ENCODE assay signal across 28 cellular contexts in genomic region chr3:112874725-112875124, GRCh38. TPM values are rescaled to one million over a fixed set of nuclear protein-coding genes. Genes with fewer than 3 reads are reported as not detected.
DNase-seq lines count a peak whose midpoint lies in the region; ATAC-seq, FAIRE-seq and TF ChIP-seq lines count a peak whose summit lies in the region.
"Had no signal": no experiment of that assay in that cellular context is flagged by ENCODE, and none has a peak within 500 bp of the region (broad histone marks: within the 10 kb centered on the region; RNA-seq: fewer than 3 reads in every experiment).

No MANE protein-coding gene starts in this region.

- DNase-seq in GM12878 (ENCODE audit: low read depth, low spot score), result no peak
- no peak for DNase-seq in frontal cortex (ENCODE audit: low spot score in 2 of 2)
- DNase-seq: activated CD4-positive, alpha-beta T cell treated with anti-CD3 and anti-CD28 coated beads for 4 hours; activated naive CD4-positive, alpha-beta T cell treated with anti-CD3 and anti-CD28 coated beads, Interleukin-2, amount 50 U/mL, for 16 hours; anterior cingulate cortex; CD4-positive, alpha-beta T cell; GDM1; NCI-H1048; NCI-H2029; NCI-H446; PC-9; SIG-M5 had no signal

- no peaks in the 10 kb centered on the region for H3K36me3 ChIP-seq in GM12878 (ENCODE audit: control insufficient read depth in 2 of 2, insufficient read depth in 2 of 2, low read length in 1 of 2)
- H3K36me3 ChIP-seq: suprapubic skin had no signal

- SMC1A ChIA-PET in GM12878 (lab: Charles Lee; ENCODE audit: uncharacterized antibody, unreplicated experiment), result no interaction called here

- TF ChIP-seq EP300 in GM12878 (IDR thresholded peaks at IDR 0.05; ENCODE audit: borderline replicate concordance in 1 of 2, control insufficient read depth in 1 of 2, low read depth in 2 of 2, low read length in 2 of 2), result no peak

- H3K4me3 ChIP-seq in GM12878, result peak overlapping the region; percentile 46; the same call in 1 of the 2 replicates
- H3K4me3 ChIP-seq: PC-9, suprapubic skin had no signal

- H3K27ac ChIP-seq in GM12878 (ENCODE audit: control insufficient read depth, insufficient read depth), result peak overlapping the region; percentile 56; the same call in 1 of the 2 replicates
- H3K27ac ChIP-seq: PC-9, suprapubic skin had no signal

- peak overlapping the region; percentile 52 for H3K4me2 ChIP-seq in GM12878 (ENCODE audit: control insufficient read depth, insufficient read depth)
- H3K4me2 ChIP-seq: PC-9 had no signal

- TF ChIP-seq CTCF in GM12878 (IDR thresholded peaks at IDR 0.05 in 2 of 3, conservative IDR thresholded peaks at IDR 0.05 in 1 of 3; ENCODE audit: control insufficient read depth in 2 of 3, extremely low read depth in 1 of 3, insufficient read depth in 1 of 3, low read depth in 3 of 3, low read length in 3 of 3), result no peak

- TF ChIP-seq POLR2A in GM12878 (IDR thresholded peaks at IDR 0.05; ENCODE audit: low read depth, low read length), result no peak

- FAIRE-seq in GM12878 (lab: Jason Lieb, UNC) (peak; percentile 78), frontal cortex (lab: Jason Lieb, UNC) (no peak)
- FAIRE-seq: endometrium, keratinocyte had no signal

- intact Hi-C loops in GM12878 (cut with micrococcal nuclease; ENCODE audit: unreplicated experiment), result loop anchor here (5.0 kb wide), 2 partner anchors 98 to 197 kb away; no protein-coding TSS in a partner anchor

- no peaks in the 10 kb centered on the region for H3K79me2 ChIP-seq in GM12878 (ENCODE audit: control insufficient read depth, insufficient read depth, low read length)

- peak; percentile 55 for ATAC-seq in GM18498 (IDR thresholded peaks at IDR 0.05; ENCODE audit: unreplicated experiment)
- peak; percentile 47 for ATAC-seq in GM19452 (IDR thresholded peaks at IDR 0.05; ENCODE audit: unreplicated experiment)
- ATAC-seq in HG03175 (IDR thresholded peaks at IDR 0.05; ENCODE audit: unreplicated experiment), result peak; percentile 65
- peak; percentile 74 for ATAC-seq in GM12878
- no peak for ATAC-seq in GM18907 (IDR thresholded peaks at IDR 0.05; ENCODE audit: unreplicated experiment)
- no peak for ATAC-seq in HG02759 (IDR thresholded peaks at IDR 0.05; ENCODE audit: unreplicated experiment)

- peaks cover 3% of the 10 kb centered on the region for H3K9me3 ChIP-seq in GM12878 (replicated peaks; ENCODE audit: control insufficient read depth, insufficient read depth, low read length)

- POLR2A ChIA-PET in GM12878 (lab: Charles Lee), result interaction anchor here (0.8 to 2.3 kb wide), 2 partner anchors 9 to 33 kb away, joined by 3 to 6 read pairs; no protein-coding TSS in a partner anchor

- CTCF ChIA-PET in GM12878 (lab: Yijun Ruan, JAX), result interaction anchor here (0.9 kb wide), 1 partner anchor 140 kb away, joined by 3 read pairs; no protein-coding TSS in a partner anchor

- no peak for TF ChIP-seq RAD21 in GM12878 (IDR thresholded peaks at IDR 0.05; ENCODE audit: insufficient read depth, low read depth, low read length)

- peak overlapping the region; percentile 56; the same call in 1 of the 2 replicates for H2AFZ ChIP-seq in GM12878 (ENCODE audit: control insufficient read depth, low read depth, low read length)
- H2AFZ ChIP-seq: PC-9 had no signal

- RAD21 ChIA-PET in GM12878 (lab: Charles Lee; ENCODE audit: unreplicated experiment), result interaction anchor here (1.2 kb wide), 1 partner anchor 22 kb away, joined by 3 read pairs; no protein-coding TSS in a partner anchor

- in situ Hi-C loops in GM12878 (cut with MboI), result no loop called here

- no peaks in the 10 kb centered on the region for H4K20me1 ChIP-seq in GM12878 (ENCODE audit: control insufficient read depth, insufficient read depth)

- peak overlapping the region; percentile 36; the same call in 1 of the 2 replicates for H3K9ac ChIP-seq in GM12878 (ENCODE audit: control insufficient read depth, insufficient read depth, low read length)

- no peaks in the 10 kb centered on the region for H3K27me3 ChIP-seq in GM12878 (replicated peaks in 1 of 2; ENCODE audit: control insufficient read depth in 2 of 2, insufficient read depth in 2 of 2, low read length in 1 of 2)
- H3K27me3 ChIP-seq: suprapubic skin had no signal

- H3K4me1 ChIP-seq in GM12878 (ENCODE audit: control insufficient read depth, insufficient read depth, low read length), result peaks cover 7% of the 10 kb centered on the region
- H3K4me1 ChIP-seq: suprapubic skin had no signal

- no TSS peak for BruUV-seq in GM12878 (replicated peaks; lab: Mats Ljungman, UMichigan)

TF ChIP-seq in GM12878, 131 proteins besides CTCF, POLR2A, EP300 and RAD21 (continues in another document):
- TF ChIP-seq SIN3A (IDR thresholded peaks at IDR 0.05; ENCODE audit: low read depth, low read length) (no peak), CHD2 (IDR thresholded peaks at IDR 0.05; ENCODE audit: borderline replicate concordance, low read depth, low read length) (no peak), CREM (IDR thresholded peaks at IDR 0.05; ENCODE audit: low read depth) (no peak), ZSCAN29 (IDR thresholded peaks at IDR 0.05) (no peak), STAT3 (IDR thresholded peaks at IDR 0.05; ENCODE audit: low read depth, low read length) (no peak), FOXK2 (IDR thresholded peaks at IDR 0.05) (no peak), RUNX3 (IDR thresholded peaks at IDR 0.05; ENCODE audit: low read length) (no peak), USF1 (IDR thresholded peaks at IDR 0.05; ENCODE audit: borderline replicate concordance, extremely low read length, insufficient read depth, low read depth, low read length) (no peak), CHD1 (IDR thresholded peaks at IDR 0.05; ENCODE audit: low read depth, low read length) (no peak), USF2 (IDR thresholded peaks at IDR 0.05; ENCODE audit: borderline replicate concordance, low read depth, low read length) (no peak), ETV6 (conservative IDR thresholded peaks at IDR 0.05 in 1 of 2, IDR thresholded peaks at IDR 0.05 in 1 of 2; ENCODE audit: borderline replicate concordance in 1 of 2, low read depth in 1 of 2) (no peak)
- TF ChIP-seq, protein P1, sequence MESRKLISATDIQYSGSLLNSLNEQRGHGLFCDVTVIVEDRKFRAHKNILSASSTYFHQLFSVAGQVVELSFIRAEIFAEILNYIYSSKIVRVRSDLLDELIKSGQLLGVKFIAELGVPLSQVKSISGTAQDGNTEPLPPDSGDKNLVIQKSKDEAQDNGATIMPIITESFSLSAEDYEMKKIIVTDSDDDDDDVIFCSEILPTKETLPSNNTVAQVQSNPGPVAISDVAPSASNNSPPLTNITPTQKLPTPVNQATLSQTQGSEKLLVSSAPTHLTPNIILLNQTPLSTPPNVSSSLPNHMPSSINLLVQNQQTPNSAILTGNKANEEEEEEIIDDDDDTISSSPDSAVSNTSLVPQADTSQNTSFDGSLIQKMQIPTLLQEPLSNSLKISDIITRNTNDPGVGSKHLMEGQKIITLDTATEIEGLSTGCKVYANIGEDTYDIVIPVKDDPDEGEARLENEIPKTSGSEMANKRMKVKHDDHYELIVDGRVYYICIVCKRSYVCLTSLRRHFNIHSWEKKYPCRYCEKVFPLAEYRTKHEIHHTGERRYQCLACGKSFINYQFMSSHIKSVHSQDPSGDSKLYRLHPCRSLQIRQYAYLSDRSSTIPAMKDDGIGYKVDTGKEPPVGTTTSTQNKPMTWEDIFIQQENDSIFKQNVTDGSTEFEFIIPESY (IDR thresholded peaks at IDR 0.05), result no peak

RNA-seq across cellular contexts. Expression of gene CD200R1L, which starts 28.1 kb away (rescaled TPM):
- total RNA-seq in GM12878 (2013; cell fraction: nucleolus; rRNA removed), result not detected in 2 replicates
- total RNA-seq in GM12878 (2014; rRNA removed) (not detected in 2 replicates), GM12878 (2014; rRNA removed; fragmentation: Illumina TruSeq; extraction: Trizol) (not detected in 2 replicates), GM12878 (2021) (0.41 TPM in 1 of 2 replicates, not detected in the other), frontal cortex (not detected)
- not detected for polyA plus RNA-seq in GM12878 (2011; ENCODE audit: low read depth)
- polyA plus RNA-seq in GM12878 (2011; rRNA removed) (0.09 TPM in 1 of 2 replicates, not detected in the other), GM12878 (2014; fragmentation: Illumina TruSeq; extraction: Trizol) (0.33 TPM in 1 of 2 replicates, not detected in the other), GM12878 (2014; fragmentation: Nextera tagmentation; extraction: Ambion mirVana) (not detected), GM12878 (2014; rRNA removed) (not detected in 2 replicates), GM12878 (2016; fragmentation: Nextera tagmentation; extraction: Ambion mirVana) (not detected)
- polyA plus RNA-seq in GM12878 (2011; cell fraction: cytosol; rRNA removed), result not detected in 2 replicates
- 0.20 TPM in 1 of 2 replicates, not detected in the other for polyA plus RNA-seq in GM12878 (2011; cell fraction: nucleus; rRNA removed)
- not detected in 2 replicates for polyA plus RNA-seq in GM12878 (2012)
- not detected in 2 replicates for polyA minus RNA-seq in GM12878 (2011; rRNA and poly(A)+ RNA removed)
- polyA minus RNA-seq in GM12878 (2011; cell fraction: cytosol; rRNA and poly(A)+ RNA removed), result not detected in 2 replicates
- not detected in 2 replicates for polyA minus RNA-seq in GM12878 (2011; cell fraction: nucleus; rRNA and poly(A)+ RNA removed)
- total RNA-seq: activated T-helper 1 cell treated with anti-CD3 and anti-CD28 coated beads, Interleukin-12 subunit alpha, Interleukin-12 subunit beta, Interleukin-2, Interleukin-4 antibody, amounts not matched to agents 30 ng/mL and 10 ng/mL and 1 ng/mL, durations not matched to agents 14 hours and 24 hours and 36 hours; cardiac septum; HT1080; lower leg skin; mucosa of gallbladder; neural crest cell; suprapubic skin; T-helper 1 cell treated with Interleukin-12 subunit alpha and Interleukin-12 subunit beta and Interleukin-4 antibody, amounts not matched to agents 30 ng/mL and 1 ng/mL, for 36 hours; urinary bladder had no signal
- polyA plus RNA-seq: keratinocyte, urinary bladder had no signal

Comparison
In these comparisons a context has a peak if more than half of its experiments do, and no peak if none do; other contexts are left out.
1. ATAC-seq: peak in GM18498 (single experiment), GM19452 (single experiment), HG03175 (single experiment) and GM12878 (single experiment); none in GM18907 (single experiment) and HG02759 (single experiment).